9 cellular contexts compared by ENCODE assay signal in genomic region chr12:92930421-92930820, GRCh38. TPM values are rescaled to one million over a fixed set of nuclear protein-coding genes. Genes with fewer than 3 reads are reported as not detected.
A peak's percentile ranks its signal among the peaks of the same experiment; 100 is the strongest.
DNase-seq lines count a peak whose midpoint lies in the region; ATAC-seq and TF ChIP-seq lines count a peak whose summit lies in the region.
"Had no signal": no experiment of that assay in that cellular context is flagged by ENCODE, and none has a peak within 500 bp of the region (broad histone marks: within the 10 kb centered on the region; RNA-seq: fewer than 3 reads in every experiment).

No MANE protein-coding gene starts in this region.

- H3K4me1 ChIP-seq in BLaER1 (peaks cover 32% of the 10 kb centered on the region), colonic mucosa (peaks cover 4% of the 10 kb centered on the region)

- CTCF ChIA-PET in HEK293T (lab: Yijun Ruan, JAX), result interaction anchor here (1.0 kb wide), 1 partner anchor 145 kb away, joined by 3 read pairs; no protein-coding TSS in a partner anchor

- H3K27me3 ChIP-seq in BLaER1 (no peaks in the 10 kb centered on the region), colonic mucosa (no peaks in the 10 kb centered on the region)

- peaks cover 26% of the 10 kb centered on the region for H4K20me1 ChIP-seq in BLaER1

- DNase-seq in LNCaP clone FGC (ENCODE audit: low read depth) (no peak), colonic mucosa (no peak), GOT3 (lab: John Stamatoyannopoulos, UW) (no peak), AG20443 (ENCODE audit: low spot score) (no peak), HEK293T (ENCODE audit: extremely low spot score) (no peak), HUDEP-2 (lab: John Stamatoyannopoulos, UW; ENCODE audit: unreplicated experiment in 76 of 76) (no peak)
- DNase-seq in natural killer cell treated with Interleukin-12 subunit alpha and Interleukin-12 subunit beta and Interleukin-15 and Interleukin-18, amount 100 ng/mL, for 72 hours (ENCODE audit: low spot score), result no peak

- H3K4me1 Mint-ChIP-seq in natural killer cell treated with Interleukin-12 subunit alpha and Interleukin-12 subunit beta and Interleukin-15 and Interleukin-18, amount 100 ng/mL, for 72 hours (ENCODE audit: low read depth in 2 of 2), result peaks cover 20 to 27% of the 10 kb centered on the region in 2 donors

- intact Hi-C loops in colonic mucosa (cut with DNase I), result no loop called here

- H3K27me3 Mint-ChIP-seq in natural killer cell treated with Interleukin-12 subunit alpha and Interleukin-12 subunit beta and Interleukin-15 and Interleukin-18, amount 100 ng/mL, for 72 hours, result no peaks in the 10 kb centered on the region
- H3K27me3 Mint-ChIP-seq: memory B cell had no signal

- no peaks in the 10 kb centered on the region for H3K36me3 ChIP-seq in BLaER1
- no peaks in the 10 kb centered on the region for H3K36me3 ChIP-seq in colonic mucosa

- no peaks in the 10 kb centered on the region for H3K9me3 ChIP-seq in BLaER1
- no peaks in the 10 kb centered on the region for H3K9me3 ChIP-seq in colonic mucosa

- POLR2A ChIA-PET in HEK293T (lab: Yijun Ruan, JAX), result interaction anchor here (1.3 kb wide), 1 partner anchor 97 kb away, joined by 3 read pairs; no protein-coding TSS in a partner anchor

- peak overlapping the region; percentile 91 for H3K4me3 Mint-ChIP-seq in natural killer cell treated with Interleukin-12 subunit alpha and Interleukin-12 subunit beta and Interleukin-15 and Interleukin-18, amount 100 ng/mL, for 72 hours

- peak overlapping the region; percentile 97; the same call in 1 of the 2 replicates for H3K4me2 ChIP-seq in BLaER1

- H3K9me3 Mint-ChIP-seq in natural killer cell treated with Interleukin-12 subunit alpha and Interleukin-12 subunit beta and Interleukin-15 and Interleukin-18, amount 100 ng/mL, for 72 hours, result no peaks in the 10 kb centered on the region
- H3K9me3 Mint-ChIP-seq: memory B cell had no signal

- no peak overlapping the region for H3K27ac Mint-ChIP-seq in natural killer cell treated with Interleukin-12 subunit alpha and Interleukin-12 subunit beta and Interleukin-15 and Interleukin-18, amount 100 ng/mL, for 72 hours

- H3K4me3 ChIP-seq in BLaER1, result no peak overlapping the region
- peak overlapping the region; percentile 80 for H3K4me3 ChIP-seq in LNCaP clone FGC (ENCODE audit: low read depth, low read length)
- H3K4me3 ChIP-seq in colonic mucosa, result peak overlapping the region; percentile 72

- TF ChIP-seq CTCF in LNCaP clone FGC (IDR thresholded peaks at IDR 0.05; ENCODE audit: control insufficient read depth, extremely low read depth, insufficient read depth), result no peak
- TF ChIP-seq CTCF in colonic mucosa (IDR thresholded peaks at IDR 0.05), result no peak

- no peak overlapping the region for H3K9ac ChIP-seq in BLaER1
- H3K9ac ChIP-seq in colonic mucosa (ENCODE audit: low read depth in 2 of 2, low read length in 2 of 2), result peak overlapping the region; percentile 80 to 99

- no peak for ATAC-seq in natural killer cell treated with Interleukin-12 subunit alpha and Interleukin-12 subunit beta and Interleukin-15 and Interleukin-18, amount 100 ng/mL, for 72 hours

- H3K27ac ChIP-seq in BLaER1 (no peak overlapping the region), colonic mucosa (peak overlapping the region; percentile 96)

- H3K36me3 Mint-ChIP-seq in natural killer cell treated with Interleukin-12 subunit alpha and Interleukin-12 subunit beta and Interleukin-15 and Interleukin-18, amount 100 ng/mL, for 72 hours, result no peaks in the 10 kb centered on the region
- H3K36me3 Mint-ChIP-seq: memory B cell had no signal

TF ChIP-seq in HEK293T, 16 proteins besides CTCF, POLR2A, EP300 and RAD21:
- TF ChIP-seq HDGF (IDR thresholded peaks at IDR 0.05; ENCODE audit: borderline replicate concordance), result no peak
- TF ChIP-seq LEF1 (IDR thresholded peaks at IDR 0.05; ENCODE audit: borderline replicate concordance), result no peak
- TF ChIP-seq TARDBP (IDR thresholded peaks at IDR 0.05), result no peak
- no peak for TF ChIP-seq FOXA1 (IDR thresholded peaks at IDR 0.05)
- TF ChIP-seq ZNF384 (IDR thresholded peaks at IDR 0.05), result no peak
- TF ChIP-seq FOXK2 (IDR thresholded peaks at IDR 0.05), result no peak
- no peak for TF ChIP-seq CTBP1 (IDR thresholded peaks at IDR 0.05; ENCODE audit: borderline replicate concordance)
- no peak for TF ChIP-seq FOXM1 (IDR thresholded peaks at IDR 0.05; ENCODE audit: borderline replicate concordance)
- no peak for TF ChIP-seq SUZ12 (IDR thresholded peaks at IDR 0.05)
- TF ChIP-seq NFRKB (IDR thresholded peaks at IDR 0.05), result no peak
- no peak for TF ChIP-seq ELF4 (IDR thresholded peaks at IDR 0.05)
- no peak for TF ChIP-seq L3MBTL2 (conservative IDR thresholded peaks at IDR 0.05)
- TF ChIP-seq BHLHE40 (IDR thresholded peaks at IDR 0.05; ENCODE audit: borderline replicate concordance), result no peak
- no peak for TF ChIP-seq ARNT (IDR thresholded peaks at IDR 0.05)
- no peak for TF ChIP-seq SP1 (IDR thresholded peaks at IDR 0.05)

RNA-seq across cellular contexts. Expression of gene EEA1, which starts 1.3 kb away (rescaled TPM):
- 10 to 100 TPM; 23.0 to 38.7 TPM for total RNA-seq in colonic mucosa
- 10 to 100 TPM; 12.1 to 23.8 TPM for total RNA-seq in natural killer cell treated with Interleukin-12 subunit alpha and Interleukin-12 subunit beta and Interleukin-15 and Interleukin-18, amount 100 ng/mL, for 72 hours
